In the genomic region with DNA sequence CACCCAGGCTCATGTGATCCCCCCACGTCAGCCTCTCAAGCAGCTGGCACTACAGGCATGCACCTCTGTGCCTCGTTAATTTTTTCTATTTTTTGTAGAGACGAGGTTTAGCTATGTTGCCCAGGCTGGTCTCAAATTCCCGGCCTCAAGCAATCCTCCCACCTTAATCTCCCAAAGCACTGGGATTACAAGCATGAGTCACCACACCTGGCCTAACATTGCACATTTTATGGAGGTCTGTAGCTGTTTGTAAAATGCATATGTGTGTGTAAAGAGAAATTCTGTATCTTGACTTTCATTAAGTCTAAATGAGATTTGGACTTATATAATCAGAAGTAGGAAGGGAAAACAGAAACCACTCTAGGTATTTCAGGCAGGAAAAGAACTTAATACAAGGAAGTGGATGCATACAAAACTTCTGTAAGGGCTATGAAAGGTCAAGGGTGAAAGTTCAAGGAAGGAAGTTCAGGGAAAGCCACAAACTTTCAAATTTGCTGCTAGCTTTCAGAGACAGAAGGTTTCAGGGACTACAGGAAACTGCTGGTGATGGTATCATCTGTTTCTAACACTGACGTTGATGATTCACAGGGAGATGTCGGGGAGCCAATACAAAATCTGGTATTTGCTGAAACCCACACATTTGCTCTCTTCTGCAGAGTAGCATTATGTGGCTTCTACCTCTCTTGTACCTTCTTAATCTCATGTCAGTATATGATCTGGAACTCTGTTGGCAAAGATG, we compare ENCODE assay signal across 8 cellular contexts.
DNase-seq lines count a peak whose midpoint lies in the region; ATAC-seq, FAIRE-seq and TF ChIP-seq lines count a peak whose summit lies in the region.

No MANE protein-coding gene starts in this region.

- no peak overlapping the region for H3K27ac ChIP-seq in fibroblast of lung (ENCODE audit: insufficient read depth, low read length)

- H3K27ac Mint-ChIP-seq in glutamatergic neuron (ENCODE audit: unreplicated experiment): no peak overlapping the region

- DNase-seq in stimulated activated CD4-positive, alpha-beta T cell treated with anti-CD3 and anti-CD28 coated beads, Interleukin-15, amount 100 ng/mL, for 24 hours: peak; percentile 41
- no peak for DNase-seq in stimulated activated CD4-positive, alpha-beta T cell treated with anti-CD3 and anti-CD28 coated beads, Interleukin-2, amount 100 ng/mL, for 48 hours
- DNase-seq in RPMI7951 (ENCODE audit: low read depth) (peak; percentile 74), fibroblast of lung (ENCODE audit: low read depth in 2 of 2) (peak; percentile 14 to 76), frontal cortex (ENCODE audit: low spot score in 2 of 2) (no peak), pons (ENCODE audit: low spot score) (no peak), glutamatergic neuron (no peak)

- TF ChIP-seq CTCF in fibroblast of lung (conservative IDR thresholded peaks at IDR 0.05 in 1 of 2, IDR thresholded peaks at IDR 0.05 in 1 of 2; ENCODE audit: low read depth in 1 of 2, low read length in 2 of 2) (no peak), glutamatergic neuron (IDR thresholded peaks at IDR 0.05; ENCODE audit: partially characterized antibody, unreplicated experiment) (no peak)

- no peak overlapping the region for H3K4me2 ChIP-seq in fibroblast of lung (ENCODE audit: extremely low read depth, insufficient read depth, low read length)

- no peaks in the 10 kb centered on the region for H3K9me3 Mint-ChIP-seq in glutamatergic neuron (ENCODE audit: unreplicated experiment)

- H3K27me3 ChIP-seq in fibroblast of lung (ENCODE audit: control insufficient read depth, insufficient read depth, low read length): no peaks in the 10 kb centered on the region

- peak; percentile 70 for ATAC-seq in HG02970 (IDR thresholded peaks at IDR 0.05; ENCODE audit: low FRiP score, unreplicated experiment)

- no peak for FAIRE-seq in frontal cortex (lab: Jason Lieb, UNC)

- H3K27me3 Mint-ChIP-seq in glutamatergic neuron (ENCODE audit: unreplicated experiment): peaks cover 1% of the 10 kb centered on the region

- H3K4me3 Mint-ChIP-seq in glutamatergic neuron (ENCODE audit: unreplicated experiment): no peak overlapping the region

- peaks cover 15% of the 10 kb centered on the region for H3K4me1 Mint-ChIP-seq in glutamatergic neuron (ENCODE audit: low read depth, unreplicated experiment)

- H3K9ac ChIP-seq in fibroblast of lung (ENCODE audit: insufficient read depth, low read length): no peak overlapping the region

- H3K9me3 ChIP-seq in fibroblast of lung (ENCODE audit: control insufficient read depth, insufficient read depth, low read depth, low read length): no peaks in the 10 kb centered on the region

- H3K36me3 ChIP-seq in fibroblast of lung (ENCODE audit: control insufficient read depth, insufficient read depth, low read length): no peaks in the 10 kb centered on the region

- no peaks in the 10 kb centered on the region for H3K36me3 Mint-ChIP-seq in glutamatergic neuron (ENCODE audit: unreplicated experiment)

- no peaks in the 10 kb centered on the region for H3K79me2 ChIP-seq in fibroblast of lung (ENCODE audit: control insufficient read depth, insufficient read depth, low read length)

- peaks cover 8% of the 10 kb centered on the region for H3K4me1 ChIP-seq in fibroblast of lung (ENCODE audit: control insufficient read depth, extremely low read depth, insufficient read depth, low read length)

- H4K20me1 ChIP-seq in fibroblast of lung (ENCODE audit: control insufficient read depth, extremely low read depth, insufficient read depth, low read length): no peaks in the 10 kb centered on the region

- no peak overlapping the region for H2AFZ ChIP-seq in fibroblast of lung (ENCODE audit: low read length)

- no peak overlapping the region for H3K4me3 ChIP-seq in fibroblast of lung (replicated peaks in 1 of 4; ENCODE audit: control extremely low read depth in 1 of 4, insufficient read depth in 1 of 4, low read depth in 3 of 4, low read length in 4 of 4)

Comparison
In these comparisons a context has a peak if more than half of its experiments do, and no peak if none do; other contexts are left out.
1. DNase-seq: peak in stimulated activated CD4-positive, alpha-beta T cell treated with anti-CD3 and anti-CD28 coated beads, Interleukin-15, amount 100 ng/mL, for 24 hours (single experiment), RPMI7951 (single experiment) and fibroblast of lung (2 of 2); none in stimulated activated CD4-positive, alpha-beta T cell treated with anti-CD3 and anti-CD28 coated beads, Interleukin-2, amount 100 ng/mL, for 48 hours (0 of 2), frontal cortex (0 of 2), pons (single experiment) and glutamatergic neuron (single experiment).